In genomic region chr20:63243604-63244247, GRCh38 we compare ENCODE assay signal across 23 cellular contexts. TPM values are rescaled to one million over a fixed set of nuclear protein-coding genes. Genes with fewer than 3 reads are reported as not detected.
"Had no signal": no experiment of that assay in that cellular context is flagged by ENCODE, and none has a peak within 500 bp of the region (broad histone marks: within the 10 kb centered on the region; RNA-seq: fewer than 3 reads in every experiment).

No MANE protein-coding gene starts in this region.

- H3K4me3 ChIP-seq: cardiac muscle cell, Peyer's patch had no signal

- H3K4me1 ChIP-seq: Peyer's patch had no signal

- DNase-seq: activated B cell treated with CpG ODN at 0.5 μM for 24 hours; activated CD4-positive, alpha-beta memory T cell treated with anti-CD3 and anti-CD28 coated beads, Interleukin-2, amount 10 ng/mL, durations not matched to agents 7 days and 5 days; activated CD4-positive, alpha-beta T cell treated with anti-CD3 and anti-CD28 coated beads for 1 hour; activated CD4-positive, alpha-beta T cell treated with anti-CD3 and anti-CD28 coated beads, Interleukin-2, amount 50 U/mL, for 1 hour; activated gamma-delta T cell treated with Interleukin-2 at 50 U/mL for 16 hours; activated naive CD4-positive, alpha-beta T cell treated with anti-CD3 and anti-CD28 coated beads, Interleukin-2, amount 10 ng/mL, durations not matched to agents 7 days and 5 days; activated naive CD8-positive, alpha-beta T cell treated with anti-CD3 and anti-CD28 coated beads for 36 hours; activated T-cell treated with anti-CD3 and anti-CD28 coated beads, Interleukin-2, amount 50 U/mL, for 72 hours; brain microvascular endothelial cell; Karpas-422; MM.1S; NCI-H1105; NCI-H1436 treated with DMSO at 0.1 percent for 48 hours; NCI-H187; NCI-H2081 treated with DMSO at 0.1 percent for 48 hours; NCI-H446; NCI-H524; Peyer's patch had no signal

- H3K9me3 ChIP-seq: Peyer's patch had no signal

- ATAC-seq: activated T-cell treated with anti-CD3 and anti-CD28 coated beads, Interleukin-2, amount 50 U/mL, for 72 hours had no signal

- H3K36me3 ChIP-seq: brain microvascular endothelial cell, cardiac muscle cell, Peyer's patch had no signal

- H3K27ac ChIP-seq: brain microvascular endothelial cell, cardiac muscle cell, Peyer's patch had no signal

RNA-seq across cellular contexts. Expression of gene BIRC7, which starts 8.0 kb away (rescaled TPM):
- total RNA-seq: activated B cell treated with CpG ODN at 0.5 μM for 24 hours; activated CD4-positive, alpha-beta memory T cell treated with anti-CD3 and anti-CD28 coated beads, Interleukin-2, amount 10 ng/mL, durations not matched to agents 7 days and 5 days; activated CD8-positive, alpha-beta memory T cell treated with anti-CD3 and anti-CD28 coated beads for 36 hours; activated T-helper 2 cell treated with anti-CD3 and anti-CD28 coated beads, Interferon-gamma antibody, Interleukin-2, Interleukin-4, amounts not matched to agents 10 μg/mL and 5 μg/mL and 100 μg/mL, durations not matched to agents 14 hours and 24 hours and 36 hours; Peyer's patch had no signal
- polyA plus RNA-seq: adipose tissue, cardiac muscle cell had no signal

RNA-seq across cellular contexts. Expression of gene NKAIN4, which starts 10.5 kb away (rescaled TPM):
- total RNA-seq: activated B cell treated with CpG ODN at 0.5 μM for 24 hours; activated CD4-positive, alpha-beta memory T cell treated with anti-CD3 and anti-CD28 coated beads, Interleukin-2, amount 10 ng/mL, durations not matched to agents 7 days and 5 days; activated CD8-positive, alpha-beta memory T cell treated with anti-CD3 and anti-CD28 coated beads for 36 hours; activated naive CD8-positive, alpha-beta T cell treated with anti-CD3 and anti-CD28 coated beads for 36 hours; activated T-cell treated with anti-CD3 and anti-CD28 coated beads, Interleukin-2, amount 50 U/mL, for 72 hours; activated T-helper 2 cell treated with anti-CD3 and anti-CD28 coated beads, Interferon-gamma antibody, Interleukin-2, Interleukin-4, amounts not matched to agents 10 μg/mL and 5 μg/mL and 100 μg/mL, durations not matched to agents 14 hours and 24 hours and 36 hours; cardiac muscle cell; Peyer's patch; SK-MEL-5 had no signal
- polyA plus RNA-seq: cardiac muscle cell had no signal

RNA-seq across cellular contexts. Expression of gene COL20A1, which starts 49.3 kb away (rescaled TPM):
- total RNA-seq: activated B cell treated with CpG ODN at 0.5 μM for 24 hours; activated CD4-positive, alpha-beta memory T cell treated with anti-CD3 and anti-CD28 coated beads, Interleukin-2, amount 10 ng/mL, durations not matched to agents 7 days and 5 days; activated CD8-positive, alpha-beta memory T cell treated with anti-CD3 and anti-CD28 coated beads for 36 hours; activated T-helper 2 cell treated with anti-CD3 and anti-CD28 coated beads, Interferon-gamma antibody, Interleukin-2, Interleukin-4, amounts not matched to agents 10 μg/mL and 5 μg/mL and 100 μg/mL, durations not matched to agents 14 hours and 24 hours and 36 hours; cardiac muscle cell; Peyer's patch; SK-MEL-5 had no signal
- polyA plus RNA-seq: adipose tissue had no signal
